In genomic region chr12:61879229-61879628, GRCh38 we compare ENCODE assay signal across 18 cellular contexts.
"Had no signal": no experiment of that assay in that cellular context is flagged by ENCODE, and none has a peak within 500 bp of the region (broad histone marks: within the 10 kb centered on the region; RNA-seq: fewer than 3 reads in every experiment).

No MANE protein-coding gene starts in this region.

- H3K4me2 ChIP-seq: hepatocyte had no signal

- H3K79me2 ChIP-seq: hepatocyte had no signal

- H3K27ac ChIP-seq: coronary artery, esophagus muscularis mucosa, foreskin keratinocyte, gastroesophageal sphincter, heart left ventricle, hepatocyte, left ventricle myocardium inferior, lower lobe of right lung had no signal

- DNase-seq: dermis blood vessel endothelial cell; dorsolateral prefrontal cortex; effector CD4-positive, alpha-beta T cell; effector memory CD4-positive, alpha-beta T cell; foreskin keratinocyte; hypothalamus; kidney glomerular epithelial cell; left colon; left ventricle myocardium inferior; lower lobe of right lung; mesenchymal stem cell; midbrain had no signal

- ATAC-seq: foreskin keratinocyte, gastroesophageal sphincter, heart left ventricle, left colon, left lobe of liver, lower lobe of right lung had no signal

- H3K27me3 ChIP-seq: dorsolateral prefrontal cortex, esophagus muscularis mucosa, foreskin keratinocyte, gastroesophageal sphincter, heart left ventricle, hepatocyte had no signal

- H3K4me1 ChIP-seq: esophagus muscularis mucosa, foreskin keratinocyte, gastroesophageal sphincter, heart left ventricle, left ventricle myocardium inferior, lower lobe of right lung had no signal

- H3K4me3 ChIP-seq: coronary artery, dorsolateral prefrontal cortex, esophagus muscularis mucosa, gastroesophageal sphincter, heart left ventricle, hepatocyte, left ventricle myocardium inferior, lower lobe of right lung had no signal

- H3K9me3 ChIP-seq: esophagus muscularis mucosa, gastroesophageal sphincter, heart left ventricle, left ventricle myocardium inferior, lower lobe of right lung had no signal

- H3K36me3 ChIP-seq: esophagus muscularis mucosa, gastroesophageal sphincter, heart left ventricle, left ventricle myocardium inferior, lower lobe of right lung had no signal
